In genomic region chr6:130872250-130873095, GRCh38 we compare ENCODE assay signal across 8 cellular contexts. TPM values are rescaled to one million over a fixed set of nuclear protein-coding genes. Genes with fewer than 3 reads are reported as not detected.
DNase-seq lines count a peak whose midpoint lies in the region; ATAC-seq and TF ChIP-seq lines count a peak whose summit lies in the region.

No MANE protein-coding gene starts in this region.

- H3K9ac ChIP-seq in DND-41 (ENCODE audit: low read depth, low read length) (no peak overlapping the region), liver (ENCODE audit: low read depth in 1 of 2, low read length in 2 of 2) (no peak overlapping the region)

- H3K9me3 ChIP-seq in DND-41 (ENCODE audit: insufficient read depth, low read length, severe bottlenecking): no peaks in the 10 kb centered on the region
- no peaks in the 10 kb centered on the region for H3K9me3 ChIP-seq in liver (ENCODE audit: control insufficient read depth in 4 of 4, low read length in 3 of 4)

- H3K27ac Mint-ChIP-seq in central memory CD8-positive, alpha-beta T cell (ENCODE audit: low read depth): no peak overlapping the region

- H3K27ac ChIP-seq in DND-41 (ENCODE audit: low read length) (no peak overlapping the region), liver (ENCODE audit: low read depth in 1 of 2, low read length in 2 of 2) (no peak overlapping the region)

- no peaks in the 10 kb centered on the region for H3K9me3 Mint-ChIP-seq in central memory CD8-positive, alpha-beta T cell

- no peak overlapping the region for H2AFZ ChIP-seq in DND-41 (ENCODE audit: low read depth, low read length)

- TF ChIP-seq RAD21 in liver (IDR thresholded peaks at IDR 0.05): peak; percentile 93 to 95

- H3K36me3 Mint-ChIP-seq in central memory CD8-positive, alpha-beta T cell (ENCODE audit: insufficient read depth): no peaks in the 10 kb centered on the region

- H3K27me3 Mint-ChIP-seq in central memory CD8-positive, alpha-beta T cell: peaks cover 11% of the 10 kb centered on the region

- no peak overlapping the region for H3K4me3 Mint-ChIP-seq in central memory CD8-positive, alpha-beta T cell

- DNase-seq in DND-41 (peak; percentile 72), NCI-H1105 (lab: John Stamatoyannopoulos, UW) (peak; percentile 49)
- peak; percentile 55 for DNase-seq in activated CD4-positive, CD25-positive, alpha-beta regulatory T cell treated with anti-CD3 and anti-CD28 coated beads, Interleukin-2, amount 50 U/mL, for 16 hours (ENCODE audit: low read depth, low spot score)
- peak; percentile 30 to 62 for DNase-seq in central memory CD8-positive, alpha-beta T cell (ENCODE audit: low spot score in 2 of 2)
- DNase-seq in stimulated activated CD4-positive, alpha-beta T cell treated with anti-CD3 and anti-CD28 coated beads, TNF-alpha, amount 100 ng/mL, for 4 hours (ENCODE audit: low read depth in 3 of 3): peak; percentile 23 to 48 (median 44)

- H3K27me3 ChIP-seq in DND-41 (ENCODE audit: insufficient read depth, low read length, poor library complexity) (no peaks in the 10 kb centered on the region), liver (ENCODE audit: control insufficient read depth in 4 of 4, insufficient read depth in 4 of 4, low read length in 3 of 4) (no peaks in the 10 kb centered on the region)

- H4K20me1 ChIP-seq in DND-41 (ENCODE audit: insufficient read depth, low read length): no peaks in the 10 kb centered on the region

- H3K4me1 Mint-ChIP-seq in central memory CD8-positive, alpha-beta T cell: peaks cover 6% of the 10 kb centered on the region

- H3K79me2 ChIP-seq in DND-41 (ENCODE audit: insufficient read depth, low read length): no peaks in the 10 kb centered on the region

- no peak overlapping the region for H3K4me2 ChIP-seq in DND-41 (ENCODE audit: insufficient read depth, low read length)

- H3K4me1 ChIP-seq in DND-41 (ENCODE audit: insufficient read depth, low read length): no peaks in the 10 kb centered on the region
- H3K4me1 ChIP-seq in liver (ENCODE audit: control insufficient read depth in 4 of 4, insufficient read depth in 4 of 4, low read length in 3 of 4): no peaks in the 10 kb centered on the region

- TF ChIP-seq CTCF in DND-41 (IDR thresholded peaks at IDR 0.05; ENCODE audit: borderline replicate concordance, extremely low read depth, low read length, poor library complexity, severe bottlenecking) (peak; percentile 92), liver (IDR thresholded peaks at IDR 0.05; ENCODE audit: low read depth, low read length, missing input control) (peak; percentile 83)

- H3K4me3 ChIP-seq in DND-41 (ENCODE audit: low read depth in 1 of 2, low read length in 2 of 2): no peak overlapping the region
- H3K4me3 ChIP-seq in liver (ENCODE audit: low read depth in 1 of 3, low read length in 3 of 3): no peak overlapping the region

- 68% methylated on average over 8 of the region's 8 CpGs for WGBS in liver

- peak; percentile 85 for ATAC-seq in DND-41 (ENCODE audit: insufficient read depth, low read depth)
- peak; percentile 60 for ATAC-seq in GM21737 (IDR thresholded peaks at IDR 0.05; ENCODE audit: unreplicated experiment)
- ATAC-seq in central memory CD8-positive, alpha-beta T cell (replicated peaks; ENCODE audit: extremely low read depth, poor library complexity, severe bottlenecking): no peak
- ATAC-seq in GM19452 (IDR thresholded peaks at IDR 0.05; ENCODE audit: unreplicated experiment): no peak

- H3K36me3 ChIP-seq in DND-41 (ENCODE audit: insufficient read depth, low read length) (peaks cover 25% of the 10 kb centered on the region), liver (ENCODE audit: control insufficient read depth in 4 of 4, insufficient read depth in 3 of 4, low read depth in 1 of 4, low read length in 3 of 4) (no peaks in the 10 kb centered on the region)

TF ChIP-seq in liver, 16 proteins besides CTCF, POLR2A, EP300 and RAD21:
- TF ChIP-seq GABPA (IDR thresholded peaks at IDR 0.05 in 1 of 2, conservative IDR thresholded peaks at IDR 0.05 in 1 of 2) (no peak), ZBTB33 (IDR thresholded peaks at IDR 0.05) (no peak), MAX (IDR thresholded peaks at IDR 0.05) (no peak), JUND (IDR thresholded peaks at IDR 0.05) (no peak), HNF4G (IDR thresholded peaks at IDR 0.05) (no peak), FOXA1 (IDR thresholded peaks at IDR 0.05) (no peak), FOXA2 (IDR thresholded peaks at IDR 0.05) (no peak), REST (IDR thresholded peaks at IDR 0.05) (no peak), NR2F2 (IDR thresholded peaks at IDR 0.05) (no peak), TAF1 (conservative IDR thresholded peaks at IDR 0.05) (no peak), ATF3 (IDR thresholded peaks at IDR 0.05) (no peak), HNF4A (conservative IDR thresholded peaks at IDR 0.05) (no peak), SP1 (IDR thresholded peaks at IDR 0.05) (no peak), EGR1 (IDR thresholded peaks at IDR 0.05; ENCODE audit: low read depth in 2 of 2) (no peak)

RNA-seq across cellular contexts. Expression of gene SMLR1, which starts 45.3 kb away (rescaled TPM):
- total RNA-seq in liver: 10 to 100 TPM; 38.4 to 65.2 TPM
- polyA plus RNA-seq in liver: 10 to 100 TPM; 20.8 to 40.8 TPM

Comparison
In these comparisons a context has a peak if more than half of its experiments do, and no peak if none do; other contexts are left out.
1. ATAC-seq: peak in DND-41 (single experiment) and GM21737 (single experiment); none in central memory CD8-positive, alpha-beta T cell (single experiment) and GM19452 (single experiment).
2. Peak in every context shown above with its lines, with median percentiles within 50 percentile points of each other: DNase-seq.